In the genomic region with DNA sequence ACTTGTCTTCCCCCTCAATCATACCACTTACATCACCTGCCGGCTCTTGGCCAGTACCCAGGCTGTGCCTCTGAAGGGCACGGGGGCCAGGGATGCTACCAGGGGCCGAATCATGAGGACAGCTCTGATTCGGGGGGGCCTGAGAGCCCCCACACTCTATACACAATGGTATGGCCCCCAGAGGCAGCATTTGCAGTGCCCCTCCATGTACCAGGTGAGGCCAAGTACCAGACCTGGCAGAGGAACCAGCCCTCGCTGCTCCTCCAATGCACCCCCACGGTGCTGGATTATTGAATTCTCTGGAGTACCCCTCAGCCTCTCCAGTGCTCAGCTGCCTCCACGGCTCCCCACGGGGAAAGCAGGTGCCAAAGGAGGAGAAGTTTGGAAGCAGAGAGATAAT, we compare ENCODE assay signal across 22 cellular contexts.
A peak's percentile ranks its signal among the peaks of the same experiment; 100 is the strongest.
DNase-seq lines count a peak whose midpoint lies in the region; ATAC-seq and TF ChIP-seq lines count a peak whose summit lies in the region.
"Had no signal": no experiment of that assay in that cellular context is flagged by ENCODE, and none has a peak within 500 bp of the region (broad histone marks: within the 10 kb centered on the region; RNA-seq: fewer than 3 reads in every experiment).

No MANE protein-coding gene starts in this region.

- H3K9me3 ChIP-seq in HEK293 (ENCODE audit: control insufficient read depth, insufficient read depth, low read depth, low read length), result no peaks in the 10 kb centered on the region
- H3K9me3 ChIP-seq in neuronal stem cell (replicated peaks in 1 of 2; ENCODE audit: control insufficient read depth in 2 of 2, insufficient read depth in 1 of 2, low read depth in 1 of 2, low read length in 2 of 2), result no peaks in the 10 kb centered on the region
- H3K9me3 ChIP-seq: BLaER1 treated with 17β-estradiol and CSF1 and Interleukin-3, amounts not matched to agents 10 nM and 100 nM had no signal

- TF ChIP-seq CTCF in HEK293 (tag by site-specific recombination; IDR thresholded peaks at IDR 0.05), result no peak

- POLR2A ChIA-PET in HEK293 (lab: Yijun Ruan, JAX), result no interaction called here

- H3K79me1 ChIP-seq in neuronal stem cell (ENCODE audit: low read depth, low read length), result no peaks in the 10 kb centered on the region

- no peak overlapping the region for H3K18ac ChIP-seq in neuronal stem cell (ENCODE audit: low read length)

- H4K8ac ChIP-seq in neuronal stem cell (ENCODE audit: low read depth, low read length), result no peak overlapping the region

- peaks cover 0 to 57% (median 0%) of the 10 kb centered on the region in 3 experiments for H3K27me3 ChIP-seq in neuronal stem cell (ENCODE audit: control insufficient read depth in 3 of 3, insufficient read depth in 3 of 3, low read depth in 1 of 3, low read length in 3 of 3)

- H3K14ac ChIP-seq in neuronal stem cell (ENCODE audit: low read length), result no peak overlapping the region

- H2BK12ac ChIP-seq in neuronal stem cell (ENCODE audit: low read length), result no peak overlapping the region

- no peak overlapping the region for H2BK15ac ChIP-seq in neuronal stem cell (ENCODE audit: low read length)

- no peak overlapping the region for H3K4me3 ChIP-seq in HEK293 (ENCODE audit: low read depth, low read length)
- no peak overlapping the region for H3K4me3 ChIP-seq in neuronal stem cell (ENCODE audit: low read length in 2 of 2)
- H3K4me3 ChIP-seq: BLaER1 treated with 17β-estradiol and CSF1 and Interleukin-3, amounts not matched to agents 10 nM and 100 nM; GM12878 had no signal

- H3K27ac ChIP-seq in HEK293 (ENCODE audit: extremely low read depth, low read depth, low read length), result no peak overlapping the region
- H3K27ac ChIP-seq in neuronal stem cell (replicated peaks; ENCODE audit: low read length), result no peak overlapping the region
- H3K27ac ChIP-seq: BLaER1 treated with 17β-estradiol and CSF1 and Interleukin-3, amounts not matched to agents 10 nM and 100 nM had no signal

- H3K23ac ChIP-seq in neuronal stem cell (ENCODE audit: low read depth, low read length, poor library complexity), result no peak overlapping the region

- H3K4me1 ChIP-seq in HEK293 (ENCODE audit: control insufficient read depth, insufficient read depth, low read length) (no peaks in the 10 kb centered on the region), neuronal stem cell (ENCODE audit: control insufficient read depth in 2 of 2, insufficient read depth in 1 of 2, low read depth in 1 of 2, low read length in 2 of 2) (peaks cover 0 to 8% of the 10 kb centered on the region in 2 donors)

- H3K4ac ChIP-seq in neuronal stem cell (ENCODE audit: low read length), result no peak overlapping the region

- no peak overlapping the region for H2AFZ ChIP-seq in neuronal stem cell (ENCODE audit: low read length)

- no peak overlapping the region for H4K91ac ChIP-seq in neuronal stem cell (ENCODE audit: low read depth, low read length, poor library complexity)

- H3K36me3 ChIP-seq in HEK293 (ENCODE audit: control insufficient read depth in 2 of 2, insufficient read depth in 1 of 2, low read length in 2 of 2) (no peaks in the 10 kb centered on the region), neuronal stem cell (replicated peaks in 1 of 2; ENCODE audit: control insufficient read depth in 2 of 2, insufficient read depth in 2 of 2, low read length in 2 of 2) (no peaks in the 10 kb centered on the region)
- H3K36me3 ChIP-seq: BLaER1 treated with 17β-estradiol and CSF1 and Interleukin-3, amounts not matched to agents 10 nM and 100 nM had no signal

- CTCF ChIA-PET in HEK293 (lab: Yijun Ruan, JAX), result interaction anchor here (1.3 kb wide), 1 partner anchor 12 kb away, joined by 4 read pairs; no protein-coding TSS in a partner anchor

- no peak overlapping the region for H3K4me2 ChIP-seq in neuronal stem cell (ENCODE audit: insufficient read depth, low read length, poor library complexity, severe bottlenecking)
- H3K4me2 ChIP-seq: BLaER1 treated with 17β-estradiol and CSF1 and Interleukin-3, amounts not matched to agents 10 nM and 100 nM had no signal

- no peak for ATAC-seq in left lobe of liver
- ATAC-seq: GM12878, T-cell had no signal

- no CpG with 5 or more reads among the region's 8 CpGs for WGBS in neuronal stem cell (ENCODE audit: extremely low coverage in 2 of 2, insufficient read length in 2 of 2, insufficient replicate concordance in 1 of 2), 2 donors

- peak overlapping the region; percentile 69 for H2AK5ac ChIP-seq in neuronal stem cell (ENCODE audit: low read depth, low read length)

- no peak overlapping the region for H2BK5ac ChIP-seq in neuronal stem cell (ENCODE audit: low read length)

- DNase-seq in NCI-H2107 treated with DMSO at 0.1 percent for 48 hours (lab: John Stamatoyannopoulos, UW; ENCODE audit: unreplicated experiment) (peak; percentile 77), NCI-H2107 (lab: John Stamatoyannopoulos, UW) (no peak), NCI-H345 (lab: John Stamatoyannopoulos, UW) (peak; percentile 98), neuronal stem cell (ENCODE audit: low spot score) (no peak), left lobe of liver (ENCODE audit: low spot score) (no peak)
- DNase-seq in activated CD4-positive, CD25-positive, alpha-beta regulatory T cell (lab: John Stamatoyannopoulos, UW), result no peak
- no peak for DNase-seq in stimulated activated CD4-positive, alpha-beta T cell treated with anti-CD3 and anti-CD28 coated beads, Interleukin-2, amount 100 ng/mL, for 24 hours
- DNase-seq: CD4-positive, alpha-beta T cell; DMS53; EL; GDM1; Karpas-422; NCI-H1436; NCI-H187; NCI-H2171; NCI-H526; NCI-H82; RPMI8226; T-cell had no signal

- no peak overlapping the region for H3K9ac ChIP-seq in neuronal stem cell (ENCODE audit: low read depth, low read length, poor library complexity)
- H3K9ac ChIP-seq: BLaER1 treated with 17β-estradiol and CSF1 and Interleukin-3, amounts not matched to agents 10 nM and 100 nM had no signal

- no peak overlapping the region for H2BK120ac ChIP-seq in neuronal stem cell (ENCODE audit: low read depth, low read length)

TF ChIP-seq in HEK293, 187 proteins besides CTCF, POLR2A, EP300 and RAD21:
- TF ChIP-seq ZNF600 (tag by site-specific recombination; IDR thresholded peaks at IDR 0.05) (no peak), ZIC2 (tag by site-specific recombination; IDR thresholded peaks at IDR 0.05) (peak; percentile 21; the same call in 1 of the 2 replicates), PRDM10 (tag by site-specific recombination; IDR thresholded peaks at IDR 0.05) (peak; percentile 55)

Comparison
In these comparisons a context has a peak if more than half of its experiments do, and no peak if none do; other contexts are left out.
1. DNase-seq: peak in NCI-H2107 treated with DMSO at 0.1 percent for 48 hours (single experiment) and NCI-H345 (single experiment); none in NCI-H2107 (single experiment), neuronal stem cell (single experiment), left lobe of liver (single experiment), activated CD4-positive, CD25-positive, alpha-beta regulatory T cell (0 of 4) and stimulated activated CD4-positive, alpha-beta T cell treated with anti-CD3 and anti-CD28 coated beads, Interleukin-2, amount 100 ng/mL, for 24 hours (0 of 2).